In the genomic region with DNA sequence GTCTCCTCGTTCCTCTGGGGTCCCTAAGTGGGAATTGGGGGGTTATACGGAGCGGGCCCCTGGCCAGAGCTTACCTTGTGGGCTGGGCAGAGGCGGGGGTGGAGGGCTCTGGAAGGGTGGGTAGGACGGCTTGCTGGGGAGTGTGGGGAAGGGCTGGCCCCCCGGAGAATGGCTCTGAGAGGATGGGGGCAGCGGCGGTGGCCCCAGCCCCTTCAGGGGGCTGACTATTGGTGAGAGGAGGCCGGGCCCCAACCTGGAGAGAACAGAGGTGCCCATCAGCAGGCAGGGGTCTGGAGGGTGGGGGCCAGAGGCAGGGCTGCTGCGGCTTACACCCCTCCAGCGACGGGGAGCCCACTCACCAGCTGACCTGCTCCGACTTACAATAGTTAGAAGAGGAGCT, we compare ENCODE assay signal across 24 cellular contexts. TPM values are rescaled to one million over a fixed set of nuclear protein-coding genes. Genes with fewer than 3 reads are reported as not detected.
"Had no signal": no experiment of that assay in that cellular context is flagged by ENCODE, and none has a peak within 500 bp of the region (broad histone marks: within the 10 kb centered on the region; RNA-seq: fewer than 3 reads in every experiment).

No MANE protein-coding gene starts in this region.

- H3K4me1 ChIP-seq: gastrocnemius medialis, right lobe of liver, spleen had no signal

- DNase-seq: effector memory CD4-positive, alpha-beta T cell; gastrocnemius medialis; hypothalamus; naive thymus-derived CD4-positive, alpha-beta T cell; posterior cingulate gyrus; right lobe of liver; spleen; stimulated activated CD4-positive, alpha-beta T cell treated with anti-CD3 and anti-CD28 coated beads, Interleukin-15, amount 100 ng/mL, for 24 hours; stimulated activated CD4-positive, alpha-beta T cell treated with anti-CD3 and anti-CD28 coated beads, Interleukin-1b, Interleukin-23, amount 100 ng/mL, for 48 hours; stimulated activated CD4-positive, alpha-beta T cell treated with anti-CD3 and anti-CD28 coated beads, Interleukin-4, amount 100 ng/mL, for 24 hours; stomach; substantia nigra; trophoblast cell had no signal

- H3K27ac ChIP-seq: gastrocnemius medialis, heart right ventricle, right lobe of liver, spleen, thoracic aorta had no signal

- H3K9me3 ChIP-seq: gastrocnemius medialis, heart right ventricle, right lobe of liver, spleen, stomach, thoracic aorta had no signal

- H3K36me3 ChIP-seq: gastrocnemius medialis, heart right ventricle, right lobe of liver, spleen, stomach, thoracic aorta had no signal

- H3K4me3 ChIP-seq: gastrocnemius medialis, heart right ventricle, right lobe of liver, spleen, stomach, thoracic aorta had no signal

- ATAC-seq: gastrocnemius medialis; heart right ventricle; right lobe of liver; stimulated activated memory B cell treated with anti-CD40 and anti-IgM and Interleukin-4, amounts not matched to agents 10 μg/mL and 1 μg/mL and 100 μg/mL, for 72 hours had no signal

- H3K27me3 ChIP-seq: gastrocnemius medialis, right lobe of liver, stomach had no signal

RNA-seq across cellular contexts. Expression of a gene that starts 50.6 kb away (rescaled TPM):
- total RNA-seq: esophagus mucosa; fibroblast of villous mesenchyme; gastrocnemius medialis; heart right ventricle; liver; lung microvascular endothelial cell; mesenteric fat pad; mononuclear cell; naive thymus-derived CD4-positive, alpha-beta T cell; osteocyte; renal cortical epithelial cell; right lobe of liver; spleen; stomach; thoracic aorta had no signal
